11 cellular contexts compared by ENCODE assay signal in the genomic region with DNA sequence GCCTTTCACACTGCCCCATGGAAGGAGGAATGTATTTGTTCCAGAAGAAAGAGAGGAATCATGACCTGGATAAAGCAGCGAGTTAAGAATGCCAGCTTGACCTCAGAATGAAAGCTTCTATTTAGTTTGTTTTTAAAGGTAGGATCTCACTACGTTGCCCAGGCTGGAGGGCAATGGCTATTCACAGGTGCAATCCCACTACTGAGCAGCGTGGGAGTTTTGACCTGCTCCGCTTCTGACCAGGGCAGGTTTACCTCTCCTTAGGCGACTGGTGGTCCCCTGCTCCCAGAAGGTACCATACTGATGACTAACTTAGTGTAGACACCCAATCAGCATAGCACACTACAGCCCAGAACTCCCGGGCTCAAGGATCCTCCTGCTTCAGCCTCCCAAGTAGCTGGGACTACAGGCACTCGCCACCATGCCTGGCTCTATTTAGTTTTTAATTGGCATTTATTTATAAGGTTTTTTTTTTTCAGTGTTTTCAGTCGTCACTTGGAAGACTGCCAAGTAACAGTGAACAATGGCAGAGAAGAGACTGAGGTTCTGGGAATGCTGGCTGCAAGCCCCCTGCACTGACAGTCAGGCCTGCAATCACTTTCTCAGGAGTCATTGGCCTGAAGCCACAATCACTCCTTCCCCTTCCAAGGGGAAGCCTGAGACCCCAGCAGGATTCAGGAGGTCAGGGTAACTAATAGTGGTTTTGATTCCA.
DNase-seq lines count a peak whose midpoint lies in the region; ATAC-seq and TF ChIP-seq lines count a peak whose summit lies in the region.
"Had no signal": no experiment of that assay in that cellular context is flagged by ENCODE, and none has a peak within 500 bp of the region (broad histone marks: within the 10 kb centered on the region; RNA-seq: fewer than 3 reads in every experiment).

No MANE protein-coding gene starts in this region.

- no peak for TF ChIP-seq POLR2A in Peyer's patch (IDR thresholded peaks at IDR 0.05)

- TF ChIP-seq CTCF in Peyer's patch (IDR thresholded peaks at IDR 0.05) (no peak), left ventricle myocardium inferior (IDR thresholded peaks at IDR 0.05; ENCODE audit: borderline replicate concordance) (no peak)

- H3K4me1 ChIP-seq in Peyer's patch = peaks cover 0 to 16% (median 7%) of the 10 kb centered on the region in 4 donors
- peaks cover 33% of the 10 kb centered on the region for H3K4me1 ChIP-seq in left ventricle myocardium inferior
- H3K4me1 ChIP-seq in subcutaneous abdominal adipose tissue (ENCODE audit: control insufficient read depth in 5 of 5, insufficient read depth in 5 of 5, low read length in 5 of 5) = peaks cover 11 to 56% (median 46%) of the 10 kb centered on the region in 5 donors
- H3K4me1 ChIP-seq: pancreas had no signal

- no peaks in the 10 kb centered on the region for H3K27me3 ChIP-seq in Peyer's patch
- no peaks in the 10 kb centered on the region for H3K27me3 ChIP-seq in left ventricle myocardium inferior (ENCODE audit: low read depth)
- no peaks in the 10 kb centered on the region for H3K27me3 ChIP-seq in subcutaneous abdominal adipose tissue (ENCODE audit: control insufficient read depth in 5 of 5, insufficient read depth in 4 of 5, low read length in 5 of 5)
- H3K27me3 ChIP-seq: pancreas had no signal

- peak overlapping the region in 2 of 5 donors; percentile 10 to 52 for H3K9ac ChIP-seq in subcutaneous abdominal adipose tissue (ENCODE audit: low read length in 5 of 5)

- peak; percentile 25 for DNase-seq in NCI-H2029 (lab: John Stamatoyannopoulos, UW)
- no peak for DNase-seq in NCI-H2029 treated with DMSO at 0.1 percent for 48 hours (lab: John Stamatoyannopoulos, UW)
- no peak for DNase-seq in Peyer's patch
- DNase-seq in left ventricle myocardium inferior = no peak
- no peak for DNase-seq in activated CD8-positive, alpha-beta memory T cell treated with anti-CD3 and anti-CD28 coated beads, Interleukin-2, amount 50 U/mL, for 4 hours
- DNase-seq: effector CD8-positive, alpha-beta T cell; pancreas; T1000 had no signal

- H3K4me3 ChIP-seq in Peyer's patch = no peak overlapping the region
- no peak overlapping the region for H3K4me3 ChIP-seq in left ventricle myocardium inferior
- peak overlapping the region in 1 of 5 donors; percentile 35 for H3K4me3 ChIP-seq in subcutaneous abdominal adipose tissue (ENCODE audit: low read depth in 1 of 5, low read length in 5 of 5)
- H3K4me3 ChIP-seq: pancreas had no signal

- intact Hi-C loops in left ventricle myocardium inferior (cut with micrococcal nuclease) = no loop called here

- ATAC-seq in HG02759 (IDR thresholded peaks at IDR 0.05; ENCODE audit: unreplicated experiment) (no peak), HG02973 (IDR thresholded peaks at IDR 0.05; ENCODE audit: unreplicated experiment) (no peak)

- peak overlapping the region in 3 of 4 donors; percentile 42 to 74 (median 50) for H3K27ac ChIP-seq in Peyer's patch
- H3K27ac ChIP-seq in left ventricle myocardium inferior (replicated peaks) = peak overlapping the region; percentile 87
- peak overlapping the region; percentile 80 for H3K27ac ChIP-seq in subcutaneous abdominal adipose tissue (ENCODE audit: low read depth, low read length)

- H3K9me3 ChIP-seq in Peyer's patch (no peaks in the 10 kb centered on the region), left ventricle myocardium inferior (replicated peaks) (no peaks in the 10 kb centered on the region), subcutaneous abdominal adipose tissue (ENCODE audit: control insufficient read depth in 5 of 5, low read length in 5 of 5) (peaks cover 0 to 4% (median 0%) of the 10 kb centered on the region in 5 donors)
- H3K9me3 ChIP-seq: pancreas had no signal

- H3K36me3 ChIP-seq in Peyer's patch (peaks cover 0 to 36% (median 0%) of the 10 kb centered on the region in 3 donors), left ventricle myocardium inferior (peaks cover 64% of the 10 kb centered on the region), subcutaneous abdominal adipose tissue (ENCODE audit: control insufficient read depth in 5 of 5, insufficient read depth in 5 of 5, low read length in 5 of 5) (peaks cover 0 to 33% (median 28%) of the 10 kb centered on the region in 5 donors)
